Comparison of ENCODE assay signal across 13 cellular contexts in genomic region chrX:100264200-100264599, GRCh38.
A peak's percentile ranks its signal among the peaks of the same experiment; 100 is the strongest.
DNase-seq lines count a peak whose midpoint lies in the region; ATAC-seq lines count a peak whose summit lies in the region.
"Had no signal": no experiment of that assay in that cellular context is flagged by ENCODE, and none has a peak within 500 bp of the region (broad histone marks: within the 10 kb centered on the region; RNA-seq: fewer than 3 reads in every experiment).

No MANE protein-coding gene starts in this region.

- DNase-seq in OCI-M1 (lab: John Stamatoyannopoulos, UW) (peak; percentile 2), iPS-NIHi11 (ENCODE audit: low spot score) (no peak), Kasumi-1 (lab: John Stamatoyannopoulos, UW) (no peak), NCI-H1105 (lab: John Stamatoyannopoulos, UW) (no peak)
- DNase-seq: activated B cell treated with CpG ODN at 0.5 μM for 24 hours; activated T-cell treated with anti-CD3 and anti-CD28 coated beads, Interleukin-2, amount 50 U/mL, for 4 hours; naive B cell; NCI-H1417; NCI-H82 had no signal

- ATAC-seq in GM18519 (IDR thresholded peaks at IDR 0.05; ENCODE audit: low FRiP score, unreplicated experiment): peak; percentile 99
- peak; percentile 82 for ATAC-seq in GM21390 (IDR thresholded peaks at IDR 0.05; ENCODE audit: unreplicated experiment)
- ATAC-seq in HG03025 (IDR thresholded peaks at IDR 0.05; ENCODE audit: low FRiP score, unreplicated experiment): peak; percentile 95
- ATAC-seq in esophagus mucosa: no peak
